Comparison of ENCODE assay signal across 18 cellular contexts in genomic region chr9:85444243-85444642, GRCh38.
"Had no signal": no experiment of that assay in that cellular context is flagged by ENCODE, and none has a peak within 500 bp of the region (broad histone marks: within the 10 kb centered on the region; RNA-seq: fewer than 3 reads in every experiment).

No MANE protein-coding gene starts in this region.

- H3K27ac ChIP-seq: coronary artery, epithelial cell of prostate, foreskin keratinocyte, heart right ventricle, left lung, lower lobe of right lung had no signal

- H3K36me3 ChIP-seq: heart right ventricle, left lung, lower lobe of right lung had no signal

- H3K27me3 ChIP-seq: heart right ventricle, left lung had no signal

- H3K4me3 ChIP-seq: coronary artery, heart right ventricle, left lung, lower lobe of right lung had no signal

- ATAC-seq: effector memory CD8-positive, alpha-beta T cell; esophagus mucosa; foreskin keratinocyte; heart right ventricle; left cardiac atrium; left lung; left ventricle myocardium superior; lower lobe of right lung; naive thymus-derived CD4-positive, alpha-beta T cell had no signal

- H3K4me1 ChIP-seq: foreskin keratinocyte, heart right ventricle, left lung, lower lobe of right lung had no signal

- DNase-seq: dermis blood vessel endothelial cell; effector CD8-positive, alpha-beta T cell; effector memory CD8-positive, alpha-beta T cell; endodermal cell; erythroblast; foreskin keratinocyte; glutamatergic neuron; heart right ventricle; hippocampal formation; left cardiac atrium; left lung; left ventricle myocardium superior; lower lobe of right lung; mesenchymal stem cell; naive thymus-derived CD4-positive, alpha-beta T cell had no signal

- H3K9me3 ChIP-seq: lower lobe of right lung had no signal
